2 cellular contexts compared by ENCODE assay signal in the genomic region with DNA sequence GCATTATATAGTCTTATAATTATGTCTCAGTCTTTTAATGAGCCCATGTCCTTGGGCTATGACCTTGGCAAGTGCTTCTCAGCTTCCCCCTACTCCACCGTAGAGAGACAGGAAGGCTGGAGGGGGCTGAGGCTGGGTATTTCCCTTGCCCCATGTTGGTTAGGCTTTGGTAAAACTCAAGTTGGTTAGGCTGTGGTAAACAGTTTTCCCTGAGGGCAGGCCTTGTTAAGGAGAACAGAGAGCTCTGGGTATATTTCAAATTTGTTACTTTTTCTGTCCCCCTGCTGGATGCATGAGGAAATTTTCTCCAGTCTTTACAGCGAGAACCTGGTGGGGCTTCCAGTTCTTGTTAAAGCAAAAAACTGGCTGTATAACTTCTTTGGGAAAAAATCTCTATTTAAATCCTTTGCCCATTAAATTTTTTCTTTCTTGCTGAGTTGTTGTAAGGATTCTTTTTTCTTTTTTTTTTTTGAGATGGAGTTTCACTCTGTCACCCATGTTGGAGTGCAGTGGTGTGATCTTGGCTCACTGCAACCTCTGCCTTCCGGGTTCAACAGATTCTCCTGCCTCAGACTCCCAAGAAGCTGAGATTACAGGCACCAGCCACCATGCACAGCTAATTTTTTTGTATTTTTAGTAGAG.
TF ChIP-seq lines count a peak whose summit lies in the region.

No MANE protein-coding gene starts in this region.

TF ChIP-seq in GM12878, 131 proteins besides CTCF, POLR2A, EP300 and RAD21 (continues in another document):
- TF ChIP-seq IKZF2 (IDR thresholded peaks at IDR 0.05) (peak; percentile 63 to 69; a peak in 3 of 4 replicates), PAX8 (IDR thresholded peaks at IDR 0.05) (no peak), ESRRA (IDR thresholded peaks at IDR 0.05; ENCODE audit: low read length) (peak; percentile 97), MTA3 (IDR thresholded peaks at IDR 0.05; ENCODE audit: borderline replicate concordance, low read length) (no peak), ZBED1 (IDR thresholded peaks at IDR 0.05; ENCODE audit: borderline replicate concordance) (no peak), CHD4 (IDR thresholded peaks at IDR 0.05) (no peak), NR2C1 (IDR thresholded peaks at IDR 0.05) (no peak), ZZZ3 (IDR thresholded peaks at IDR 0.05; ENCODE audit: control insufficient read depth, insufficient read length, low read depth) (no peak), YY1 (IDR thresholded peaks at IDR 0.05; ENCODE audit: low read depth, low read length) (no peak), MTA2 (IDR thresholded peaks at IDR 0.05; ENCODE audit: low read depth) (0 out of 2 replicates have a peak, but pooled peaks have one; percentile 34), DPF2 (IDR thresholded peaks at IDR 0.05) (no peak), MXI1 (IDR thresholded peaks at IDR 0.05; ENCODE audit: low read depth, low read length) (no peak), RAD51 (IDR thresholded peaks at IDR 0.05) (no peak; the same call in 1 of the 2 replicates)
- TF ChIP-seq, protein P1, sequence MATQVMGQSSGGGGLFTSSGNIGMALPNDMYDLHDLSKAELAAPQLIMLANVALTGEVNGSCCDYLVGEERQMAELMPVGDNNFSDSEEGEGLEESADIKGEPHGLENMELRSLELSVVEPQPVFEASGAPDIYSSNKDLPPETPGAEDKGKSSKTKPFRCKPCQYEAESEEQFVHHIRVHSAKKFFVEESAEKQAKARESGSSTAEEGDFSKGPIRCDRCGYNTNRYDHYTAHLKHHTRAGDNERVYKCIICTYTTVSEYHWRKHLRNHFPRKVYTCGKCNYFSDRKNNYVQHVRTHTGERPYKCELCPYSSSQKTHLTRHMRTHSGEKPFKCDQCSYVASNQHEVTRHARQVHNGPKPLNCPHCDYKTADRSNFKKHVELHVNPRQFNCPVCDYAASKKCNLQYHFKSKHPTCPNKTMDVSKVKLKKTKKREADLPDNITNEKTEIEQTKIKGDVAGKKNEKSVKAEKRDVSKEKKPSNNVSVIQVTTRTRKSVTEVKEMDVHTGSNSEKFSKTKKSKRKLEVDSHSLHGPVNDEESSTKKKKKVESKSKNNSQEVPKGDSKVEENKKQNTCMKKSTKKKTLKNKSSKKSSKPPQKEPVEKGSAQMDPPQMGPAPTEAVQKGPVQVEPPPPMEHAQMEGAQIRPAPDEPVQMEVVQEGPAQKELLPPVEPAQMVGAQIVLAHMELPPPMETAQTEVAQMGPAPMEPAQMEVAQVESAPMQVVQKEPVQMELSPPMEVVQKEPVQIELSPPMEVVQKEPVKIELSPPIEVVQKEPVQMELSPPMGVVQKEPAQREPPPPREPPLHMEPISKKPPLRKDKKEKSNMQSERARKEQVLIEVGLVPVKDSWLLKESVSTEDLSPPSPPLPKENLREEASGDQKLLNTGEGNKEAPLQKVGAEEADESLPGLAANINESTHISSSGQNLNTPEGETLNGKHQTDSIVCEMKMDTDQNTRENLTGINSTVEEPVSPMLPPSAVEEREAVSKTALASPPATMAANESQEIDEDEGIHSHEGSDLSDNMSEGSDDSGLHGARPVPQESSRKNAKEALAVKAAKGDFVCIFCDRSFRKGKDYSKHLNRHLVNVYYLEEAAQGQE (IDR thresholded peaks at IDR 0.05; ENCODE audit: low read depth, low read length): no peak
- TF ChIP-seq, protein P2, sequence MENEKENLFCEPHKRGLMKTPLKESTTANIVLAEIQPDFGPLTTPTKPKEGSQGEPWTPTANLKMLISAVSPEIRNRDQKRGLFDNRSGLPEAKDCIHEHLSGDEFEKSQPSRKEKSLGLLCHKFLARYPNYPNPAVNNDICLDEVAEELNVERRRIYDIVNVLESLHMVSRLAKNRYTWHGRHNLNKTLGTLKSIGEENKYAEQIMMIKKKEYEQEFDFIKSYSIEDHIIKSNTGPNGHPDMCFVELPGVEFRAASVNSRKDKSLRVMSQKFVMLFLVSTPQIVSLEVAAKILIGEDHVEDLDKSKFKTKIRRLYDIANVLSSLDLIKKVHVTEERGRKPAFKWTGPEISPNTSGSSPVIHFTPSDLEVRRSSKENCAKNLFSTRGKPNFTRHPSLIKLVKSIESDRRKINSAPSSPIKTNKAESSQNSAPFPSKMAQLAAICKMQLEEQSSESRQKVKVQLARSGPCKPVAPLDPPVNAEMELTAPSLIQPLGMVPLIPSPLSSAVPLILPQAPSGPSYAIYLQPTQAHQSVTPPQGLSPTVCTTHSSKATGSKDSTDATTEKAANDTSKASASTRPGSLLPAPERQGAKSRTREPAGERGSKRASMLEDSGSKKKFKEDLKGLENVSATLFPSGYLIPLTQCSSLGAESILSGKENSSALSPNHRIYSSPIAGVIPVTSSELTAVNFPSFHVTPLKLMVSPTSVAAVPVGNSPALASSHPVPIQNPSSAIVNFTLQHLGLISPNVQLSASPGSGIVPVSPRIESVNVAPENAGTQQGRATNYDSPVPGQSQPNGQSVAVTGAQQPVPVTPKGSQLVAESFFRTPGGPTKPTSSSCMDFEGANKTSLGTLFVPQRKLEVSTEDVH (IDR thresholded peaks at IDR 0.05; ENCODE audit: low read depth, partially characterized antibody): no peak
- TF ChIP-seq, protein P3, sequence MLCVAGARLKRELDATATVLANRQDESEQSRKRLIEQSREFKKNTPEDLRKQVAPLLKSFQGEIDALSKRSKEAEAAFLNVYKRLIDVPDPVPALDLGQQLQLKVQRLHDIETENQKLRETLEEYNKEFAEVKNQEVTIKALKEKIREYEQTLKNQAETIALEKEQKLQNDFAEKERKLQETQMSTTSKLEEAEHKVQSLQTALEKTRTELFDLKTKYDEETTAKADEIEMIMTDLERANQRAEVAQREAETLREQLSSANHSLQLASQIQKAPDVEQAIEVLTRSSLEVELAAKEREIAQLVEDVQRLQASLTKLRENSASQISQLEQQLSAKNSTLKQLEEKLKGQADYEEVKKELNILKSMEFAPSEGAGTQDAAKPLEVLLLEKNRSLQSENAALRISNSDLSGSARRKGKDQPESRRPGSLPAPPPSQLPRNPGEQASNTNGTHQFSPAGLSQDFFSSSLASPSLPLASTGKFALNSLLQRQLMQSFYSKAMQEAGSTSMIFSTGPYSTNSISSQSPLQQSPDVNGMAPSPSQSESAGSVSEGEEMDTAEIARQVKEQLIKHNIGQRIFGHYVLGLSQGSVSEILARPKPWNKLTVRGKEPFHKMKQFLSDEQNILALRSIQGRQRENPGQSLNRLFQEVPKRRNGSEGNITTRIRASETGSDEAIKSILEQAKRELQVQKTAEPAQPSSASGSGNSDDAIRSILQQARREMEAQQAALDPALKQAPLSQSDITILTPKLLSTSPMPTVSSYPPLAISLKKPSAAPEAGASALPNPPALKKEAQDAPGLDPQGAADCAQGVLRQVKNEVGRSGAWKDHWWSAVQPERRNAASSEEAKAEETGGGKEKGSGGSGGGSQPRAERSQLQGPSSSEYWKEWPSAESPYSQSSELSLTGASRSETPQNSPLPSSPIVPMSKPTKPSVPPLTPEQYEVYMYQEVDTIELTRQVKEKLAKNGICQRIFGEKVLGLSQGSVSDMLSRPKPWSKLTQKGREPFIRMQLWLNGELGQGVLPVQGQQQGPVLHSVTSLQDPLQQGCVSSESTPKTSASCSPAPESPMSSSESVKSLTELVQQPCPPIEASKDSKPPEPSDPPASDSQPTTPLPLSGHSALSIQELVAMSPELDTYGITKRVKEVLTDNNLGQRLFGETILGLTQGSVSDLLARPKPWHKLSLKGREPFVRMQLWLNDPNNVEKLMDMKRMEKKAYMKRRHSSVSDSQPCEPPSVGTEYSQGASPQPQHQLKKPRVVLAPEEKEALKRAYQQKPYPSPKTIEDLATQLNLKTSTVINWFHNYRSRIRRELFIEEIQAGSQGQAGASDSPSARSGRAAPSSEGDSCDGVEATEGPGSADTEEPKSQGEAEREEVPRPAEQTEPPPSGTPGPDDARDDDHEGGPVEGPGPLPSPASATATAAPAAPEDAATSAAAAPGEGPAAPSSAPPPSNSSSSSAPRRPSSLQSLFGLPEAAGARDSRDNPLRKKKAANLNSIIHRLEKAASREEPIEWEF (IDR thresholded peaks at IDR 0.05; ENCODE audit: insufficient replicate concordance, low read depth, low read length): no peak

TF ChIP-seq in liver, 16 proteins besides CTCF, POLR2A, EP300 and RAD21:
- no peak for TF ChIP-seq RXRA (IDR thresholded peaks at IDR 0.05)
- TF ChIP-seq, protein P4, sequence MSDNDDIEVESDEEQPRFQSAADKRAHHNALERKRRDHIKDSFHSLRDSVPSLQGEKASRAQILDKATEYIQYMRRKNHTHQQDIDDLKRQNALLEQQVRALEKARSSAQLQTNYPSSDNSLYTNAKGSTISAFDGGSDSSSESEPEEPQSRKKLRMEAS (IDR thresholded peaks at IDR 0.05): no peak
- no peak for TF ChIP-seq HNF4G (IDR thresholded peaks at IDR 0.05)
- no peak for TF ChIP-seq YY1 (IDR thresholded peaks at IDR 0.05)
- TF ChIP-seq, protein P1 (IDR thresholded peaks at IDR 0.05): no peak
- TF ChIP-seq HNF4A (conservative IDR thresholded peaks at IDR 0.05): no peak
- TF ChIP-seq TAF1 (conservative IDR thresholded peaks at IDR 0.05): no peak
- TF ChIP-seq FOXA1 (IDR thresholded peaks at IDR 0.05): no peak
- TF ChIP-seq, protein P5, sequence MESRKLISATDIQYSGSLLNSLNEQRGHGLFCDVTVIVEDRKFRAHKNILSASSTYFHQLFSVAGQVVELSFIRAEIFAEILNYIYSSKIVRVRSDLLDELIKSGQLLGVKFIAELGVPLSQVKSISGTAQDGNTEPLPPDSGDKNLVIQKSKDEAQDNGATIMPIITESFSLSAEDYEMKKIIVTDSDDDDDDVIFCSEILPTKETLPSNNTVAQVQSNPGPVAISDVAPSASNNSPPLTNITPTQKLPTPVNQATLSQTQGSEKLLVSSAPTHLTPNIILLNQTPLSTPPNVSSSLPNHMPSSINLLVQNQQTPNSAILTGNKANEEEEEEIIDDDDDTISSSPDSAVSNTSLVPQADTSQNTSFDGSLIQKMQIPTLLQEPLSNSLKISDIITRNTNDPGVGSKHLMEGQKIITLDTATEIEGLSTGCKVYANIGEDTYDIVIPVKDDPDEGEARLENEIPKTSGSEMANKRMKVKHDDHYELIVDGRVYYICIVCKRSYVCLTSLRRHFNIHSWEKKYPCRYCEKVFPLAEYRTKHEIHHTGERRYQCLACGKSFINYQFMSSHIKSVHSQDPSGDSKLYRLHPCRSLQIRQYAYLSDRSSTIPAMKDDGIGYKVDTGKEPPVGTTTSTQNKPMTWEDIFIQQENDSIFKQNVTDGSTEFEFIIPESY (IDR thresholded peaks at IDR 0.05): no peak
- TF ChIP-seq GABPA (IDR thresholded peaks at IDR 0.05 in 1 of 2, conservative IDR thresholded peaks at IDR 0.05 in 1 of 2): no peak
- no peak for TF ChIP-seq NR2F2 (IDR thresholded peaks at IDR 0.05)
- TF ChIP-seq, protein P6, sequence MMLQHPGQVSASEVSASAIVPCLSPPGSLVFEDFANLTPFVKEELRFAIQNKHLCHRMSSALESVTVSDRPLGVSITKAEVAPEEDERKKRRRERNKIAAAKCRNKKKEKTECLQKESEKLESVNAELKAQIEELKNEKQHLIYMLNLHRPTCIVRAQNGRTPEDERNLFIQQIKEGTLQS (IDR thresholded peaks at IDR 0.05): no peak
- TF ChIP-seq SP1 (IDR thresholded peaks at IDR 0.05): no peak
- no peak for TF ChIP-seq EGR1 (IDR thresholded peaks at IDR 0.05; ENCODE audit: low read depth in 2 of 2)
- no peak for TF ChIP-seq JUND (IDR thresholded peaks at IDR 0.05)
- no peak for TF ChIP-seq FOXA2 (IDR thresholded peaks at IDR 0.05)
